1 cellular context compared by ENCODE assay signal in the genomic region with DNA sequence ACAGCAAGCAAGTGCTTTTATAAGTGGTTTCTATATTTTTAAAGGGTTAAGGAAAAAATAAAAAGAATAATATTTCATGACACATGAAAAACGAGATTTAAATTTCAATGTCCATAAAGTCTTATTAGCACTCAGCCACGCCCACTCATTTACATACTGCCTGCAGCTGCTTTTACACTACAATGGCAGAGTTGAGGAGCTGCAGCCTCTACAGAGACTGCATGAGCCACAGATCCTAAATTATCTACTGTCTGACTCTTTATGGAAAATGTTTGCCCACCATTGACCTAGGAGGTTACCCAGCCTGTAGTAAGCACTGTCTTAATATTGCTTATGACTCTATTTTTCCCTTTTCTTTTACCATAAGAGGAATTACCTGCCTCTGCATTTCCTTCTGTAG.
TF ChIP-seq lines count a peak whose summit lies in the region.

No MANE protein-coding gene starts in this region.

TF ChIP-seq in H1, 55 proteins besides CTCF, POLR2A, EP300 and RAD21:
- TF ChIP-seq, protein P1, sequence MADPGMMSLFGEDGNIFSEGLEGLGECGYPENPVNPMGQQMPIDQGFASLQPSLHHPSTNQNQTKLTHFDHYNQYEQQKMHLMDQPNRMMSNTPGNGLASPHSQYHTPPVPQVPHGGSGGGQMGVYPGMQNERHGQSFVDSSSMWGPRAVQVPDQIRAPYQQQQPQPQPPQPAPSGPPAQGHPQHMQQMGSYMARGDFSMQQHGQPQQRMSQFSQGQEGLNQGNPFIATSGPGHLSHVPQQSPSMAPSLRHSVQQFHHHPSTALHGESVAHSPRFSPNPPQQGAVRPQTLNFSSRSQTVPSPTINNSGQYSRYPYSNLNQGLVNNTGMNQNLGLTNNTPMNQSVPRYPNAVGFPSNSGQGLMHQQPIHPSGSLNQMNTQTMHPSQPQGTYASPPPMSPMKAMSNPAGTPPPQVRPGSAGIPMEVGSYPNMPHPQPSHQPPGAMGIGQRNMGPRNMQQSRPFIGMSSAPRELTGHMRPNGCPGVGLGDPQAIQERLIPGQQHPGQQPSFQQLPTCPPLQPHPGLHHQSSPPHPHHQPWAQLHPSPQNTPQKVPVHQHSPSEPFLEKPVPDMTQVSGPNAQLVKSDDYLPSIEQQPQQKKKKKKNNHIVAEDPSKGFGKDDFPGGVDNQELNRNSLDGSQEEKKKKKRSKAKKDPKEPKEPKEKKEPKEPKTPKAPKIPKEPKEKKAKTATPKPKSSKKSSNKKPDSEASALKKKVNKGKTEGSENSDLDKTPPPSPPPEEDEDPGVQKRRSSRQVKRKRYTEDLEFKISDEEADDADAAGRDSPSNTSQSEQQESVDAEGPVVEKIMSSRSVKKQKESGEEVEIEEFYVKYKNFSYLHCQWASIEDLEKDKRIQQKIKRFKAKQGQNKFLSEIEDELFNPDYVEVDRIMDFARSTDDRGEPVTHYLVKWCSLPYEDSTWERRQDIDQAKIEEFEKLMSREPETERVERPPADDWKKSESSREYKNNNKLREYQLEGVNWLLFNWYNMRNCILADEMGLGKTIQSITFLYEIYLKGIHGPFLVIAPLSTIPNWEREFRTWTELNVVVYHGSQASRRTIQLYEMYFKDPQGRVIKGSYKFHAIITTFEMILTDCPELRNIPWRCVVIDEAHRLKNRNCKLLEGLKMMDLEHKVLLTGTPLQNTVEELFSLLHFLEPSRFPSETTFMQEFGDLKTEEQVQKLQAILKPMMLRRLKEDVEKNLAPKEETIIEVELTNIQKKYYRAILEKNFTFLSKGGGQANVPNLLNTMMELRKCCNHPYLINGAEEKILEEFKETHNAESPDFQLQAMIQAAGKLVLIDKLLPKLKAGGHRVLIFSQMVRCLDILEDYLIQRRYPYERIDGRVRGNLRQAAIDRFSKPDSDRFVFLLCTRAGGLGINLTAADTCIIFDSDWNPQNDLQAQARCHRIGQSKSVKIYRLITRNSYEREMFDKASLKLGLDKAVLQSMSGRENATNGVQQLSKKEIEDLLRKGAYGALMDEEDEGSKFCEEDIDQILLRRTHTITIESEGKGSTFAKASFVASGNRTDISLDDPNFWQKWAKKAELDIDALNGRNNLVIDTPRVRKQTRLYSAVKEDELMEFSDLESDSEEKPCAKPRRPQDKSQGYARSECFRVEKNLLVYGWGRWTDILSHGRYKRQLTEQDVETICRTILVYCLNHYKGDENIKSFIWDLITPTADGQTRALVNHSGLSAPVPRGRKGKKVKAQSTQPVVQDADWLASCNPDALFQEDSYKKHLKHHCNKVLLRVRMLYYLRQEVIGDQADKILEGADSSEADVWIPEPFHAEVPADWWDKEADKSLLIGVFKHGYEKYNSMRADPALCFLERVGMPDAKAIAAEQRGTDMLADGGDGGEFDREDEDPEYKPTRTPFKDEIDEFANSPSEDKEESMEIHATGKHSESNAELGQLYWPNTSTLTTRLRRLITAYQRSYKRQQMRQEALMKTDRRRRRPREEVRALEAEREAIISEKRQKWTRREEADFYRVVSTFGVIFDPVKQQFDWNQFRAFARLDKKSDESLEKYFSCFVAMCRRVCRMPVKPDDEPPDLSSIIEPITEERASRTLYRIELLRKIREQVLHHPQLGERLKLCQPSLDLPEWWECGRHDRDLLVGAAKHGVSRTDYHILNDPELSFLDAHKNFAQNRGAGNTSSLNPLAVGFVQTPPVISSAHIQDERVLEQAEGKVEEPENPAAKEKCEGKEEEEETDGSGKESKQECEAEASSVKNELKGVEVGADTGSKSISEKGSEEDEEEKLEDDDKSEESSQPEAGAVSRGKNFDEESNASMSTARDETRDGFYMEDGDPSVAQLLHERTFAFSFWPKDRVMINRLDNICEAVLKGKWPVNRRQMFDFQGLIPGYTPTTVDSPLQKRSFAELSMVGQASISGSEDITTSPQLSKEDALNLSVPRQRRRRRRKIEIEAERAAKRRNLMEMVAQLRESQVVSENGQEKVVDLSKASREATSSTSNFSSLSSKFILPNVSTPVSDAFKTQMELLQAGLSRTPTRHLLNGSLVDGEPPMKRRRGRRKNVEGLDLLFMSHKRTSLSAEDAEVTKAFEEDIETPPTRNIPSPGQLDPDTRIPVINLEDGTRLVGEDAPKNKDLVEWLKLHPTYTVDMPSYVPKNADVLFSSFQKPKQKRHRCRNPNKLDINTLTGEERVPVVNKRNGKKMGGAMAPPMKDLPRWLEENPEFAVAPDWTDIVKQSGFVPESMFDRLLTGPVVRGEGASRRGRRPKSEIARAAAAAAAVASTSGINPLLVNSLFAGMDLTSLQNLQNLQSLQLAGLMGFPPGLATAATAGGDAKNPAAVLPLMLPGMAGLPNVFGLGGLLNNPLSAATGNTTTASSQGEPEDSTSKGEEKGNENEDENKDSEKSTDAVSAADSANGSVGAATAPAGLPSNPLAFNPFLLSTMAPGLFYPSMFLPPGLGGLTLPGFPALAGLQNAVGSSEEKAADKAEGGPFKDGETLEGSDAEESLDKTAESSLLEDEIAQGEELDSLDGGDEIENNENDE (IDR thresholded peaks at IDR 0.05; ENCODE audit: insufficient replicate concordance, low read length), result no peak
- TF ChIP-seq TBP (IDR thresholded peaks at IDR 0.05; ENCODE audit: low read depth, low read length), result no peak
- TF ChIP-seq ZNF274 (IDR thresholded peaks at IDR 0.05; ENCODE audit: borderline replicate concordance, extremely low read depth, low read length), result no peak
- TF ChIP-seq, protein P2, sequence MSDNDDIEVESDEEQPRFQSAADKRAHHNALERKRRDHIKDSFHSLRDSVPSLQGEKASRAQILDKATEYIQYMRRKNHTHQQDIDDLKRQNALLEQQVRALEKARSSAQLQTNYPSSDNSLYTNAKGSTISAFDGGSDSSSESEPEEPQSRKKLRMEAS (IDR thresholded peaks at IDR 0.05), result no peak
- TF ChIP-seq CBX5 (IDR thresholded peaks at IDR 0.05; ENCODE audit: low read depth, low read length), result no peak
- no peak for TF ChIP-seq ATF3 (IDR thresholded peaks at IDR 0.05; ENCODE audit: insufficient read depth, low read depth, low read length)
- TF ChIP-seq HDAC6 (IDR thresholded peaks at IDR 0.05; ENCODE audit: low read depth, low read length), result no peak
- TF ChIP-seq ATF2 (IDR thresholded peaks at IDR 0.05; ENCODE audit: low read length), result no peak
- no peak for TF ChIP-seq EZH2 (IDR thresholded peaks at IDR 0.05; ENCODE audit: low read depth, low read length, severe bottlenecking)
- no peak for TF ChIP-seq TAF7 (optimal IDR thresholded peaks at IDR 0.05; ENCODE audit: borderline replicate concordance, low read depth, low read length)
